2 cellular contexts compared by ENCODE assay signal in genomic region chr17:65537343-65537844, GRCh38.
TF ChIP-seq lines count a peak whose summit lies in the region.

No MANE protein-coding gene starts in this region.

TF ChIP-seq in IMR-90, 13 proteins besides CTCF, POLR2A, EP300 and RAD21 (continued from another document):
- TF ChIP-seq ELK1 (IDR thresholded peaks at IDR 0.05; ENCODE audit: borderline replicate concordance, low read depth, low read length) (no peak), MXI1 (IDR thresholded peaks at IDR 0.05; ENCODE audit: borderline replicate concordance, low read depth, low read length) (no peak), NFE2L2 (IDR thresholded peaks at IDR 0.05; ENCODE audit: low read depth, low read length) (no peak), MAZ (IDR thresholded peaks at IDR 0.05; ENCODE audit: borderline replicate concordance, low read depth, low read length) (no peak), FOS (IDR thresholded peaks at IDR 0.05; ENCODE audit: low read depth, low read length) (no peak), USF2 (IDR thresholded peaks at IDR 0.05; ENCODE audit: low read depth, low read length) (no peak), RCOR1 (IDR thresholded peaks at IDR 0.05; ENCODE audit: insufficient replicate concordance, low read length) (no peak), MAFK (IDR thresholded peaks at IDR 0.05; ENCODE audit: low read depth, low read length) (no peak), SMC3 (IDR thresholded peaks at IDR 0.05; ENCODE audit: low read depth, low read length) (no peak), CEBPB (IDR thresholded peaks at IDR 0.05; ENCODE audit: low read depth, low read length) (no peak), RFX5 (IDR thresholded peaks at IDR 0.05; ENCODE audit: low read depth, low read length) (no peak)

TF ChIP-seq in GM12891, 5 proteins besides CTCF, POLR2A, EP300 and RAD21 (continued from another document):
- TF ChIP-seq POU2F2 (IDR thresholded peaks at IDR 0.05; ENCODE audit: low read depth, low read length): no peak
TF ChIP-seq in GM12891: peak in this region for 0.
